In the genomic region with DNA sequence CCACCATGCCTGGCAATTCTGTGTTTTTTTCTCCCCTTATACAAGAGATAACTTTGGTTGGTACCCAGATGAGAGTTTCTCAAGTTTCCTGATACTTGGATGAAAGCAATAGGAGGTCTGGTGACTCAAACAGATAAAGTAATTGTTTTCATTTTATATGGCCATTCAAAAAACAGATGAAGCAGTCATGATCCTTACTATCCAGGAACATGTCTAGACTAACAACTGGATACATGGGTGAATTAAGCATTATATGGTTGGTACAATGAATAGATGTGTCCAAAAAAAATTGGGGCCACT, we compare ENCODE assay signal across 20 cellular contexts. TPM values are rescaled to one million over a fixed set of nuclear protein-coding genes. Genes with fewer than 3 reads are reported as not detected.
DNase-seq lines count a peak whose midpoint lies in the region; ATAC-seq, FAIRE-seq and TF ChIP-seq lines count a peak whose summit lies in the region.
"Had no signal": no experiment of that assay in that cellular context is flagged by ENCODE, and none has a peak within 500 bp of the region (broad histone marks: within the 10 kb centered on the region; RNA-seq: fewer than 3 reads in every experiment).

No MANE protein-coding gene starts in this region.

- peaks cover 28% of the 10 kb centered on the region for H3K79me2 ChIP-seq in GM12878 (ENCODE audit: control insufficient read depth, insufficient read depth, low read length)

- no peak for ATAC-seq in activated CD8-positive, alpha-beta memory T cell treated with anti-CD3 and anti-CD28 coated beads, Interleukin-2, amount 10 ng/mL, durations not matched to agents 7 days and 5 days
- ATAC-seq in HG02870 (IDR thresholded peaks at IDR 0.05; ENCODE audit: unreplicated experiment) (peak; percentile 26), GM12878 (peak; percentile 11), GM21367 (IDR thresholded peaks at IDR 0.05; ENCODE audit: unreplicated experiment) (no peak)
- peak; percentile 50 for ATAC-seq in stimulated activated effector memory CD8-positive, alpha-beta T cell treated with anti-CD3 and anti-CD28 coated beads, Interleukin-12 subunit alpha, Interleukin-12 subunit beta, amount 100 ng/mL, for 72 hours
- ATAC-seq: A549, right cardiac atrium had no signal

- SMC1A ChIA-PET in GM12878 (lab: Charles Lee; ENCODE audit: uncharacterized antibody, unreplicated experiment), result interaction anchor here (1.0 to 1.2 kb wide), 2 partner anchors 9 to 16 kb away, joined by 3 to 5 read pairs; no protein-coding TSS in a partner anchor

- DNase-seq in activated CD8-positive, alpha-beta memory T cell treated with anti-CD3 and anti-CD28 coated beads, Interleukin-2, amount 10 ng/mL, durations not matched to agents 7 days and 5 days, result no peak
- no peak for DNase-seq in activated CD8-positive, alpha-beta memory T cell treated with anti-CD3 and anti-CD28 coated beads, Interleukin-2, amount 50 U/mL, for 48 hours
- DNase-seq in GM12878 (ENCODE audit: low read depth, low spot score) (no peak), NCI-H1105 (lab: John Stamatoyannopoulos, UW) (no peak), NCI-H2196 treated with DMSO at 0.1 percent for 48 hours (lab: John Stamatoyannopoulos, UW; ENCODE audit: unreplicated experiment) (no peak)
- no peak for DNase-seq in stimulated activated effector memory CD8-positive, alpha-beta T cell treated with anti-CD3 and anti-CD28 coated beads, Interleukin-12 subunit alpha, Interleukin-12 subunit beta, amount 100 ng/mL, for 72 hours (ENCODE audit: low spot score in 2 of 2)
- DNase-seq: DMS 273 treated with DMSO at 0.1 percent for 48 hours; erythroblast; foreskin melanocyte; MM.1S; NCI-H146; NCI-H748 treated with DMSO at 0.1 percent for 48 hours; right cardiac atrium; stimulated activated CD4-positive, alpha-beta T cell treated with anti-CD3 and anti-CD28 coated beads, Interleukin-12 subunit alpha, Interleukin-12 subunit beta, amount 100 ng/mL, for 4 hours; SW 1271; uterus had no signal

- H2AFZ ChIP-seq in GM12878 (ENCODE audit: control insufficient read depth, low read depth, low read length), result no peak overlapping the region

- H3K9ac ChIP-seq in GM12878 (ENCODE audit: control insufficient read depth, insufficient read depth, low read length), result no peak overlapping the region
- H3K9ac ChIP-seq: BLaER1 had no signal

- no peak overlapping the region; the same call in 1 of the 2 replicates for H3K27ac ChIP-seq in GM12878 (ENCODE audit: control insufficient read depth, insufficient read depth)
- H3K27ac ChIP-seq: A549, BLaER1, uterus had no signal

- H3K27me3 Mint-ChIP-seq in activated CD8-positive, alpha-beta memory T cell treated with anti-CD3 and anti-CD28 coated beads, Interleukin-2, amount 10 ng/mL, durations not matched to agents 7 days and 5 days, result no peaks in the 10 kb centered on the region

- no peak for TF ChIP-seq CTCF in GM12878 (IDR thresholded peaks at IDR 0.05 in 2 of 3, conservative IDR thresholded peaks at IDR 0.05 in 1 of 3; ENCODE audit: control insufficient read depth in 2 of 3, extremely low read depth in 1 of 3, insufficient read depth in 1 of 3, low read depth in 3 of 3, low read length in 3 of 3)

- peak overlapping the region; percentile 49; the same call in 1 of the 2 replicates for H3K4me3 ChIP-seq in GM12878
- H3K4me3 ChIP-seq: A549, BLaER1, uterus had no signal

- no peak overlapping the region for H3K4me3 Mint-ChIP-seq in activated CD8-positive, alpha-beta memory T cell treated with anti-CD3 and anti-CD28 coated beads, Interleukin-2, amount 10 ng/mL, durations not matched to agents 7 days and 5 days
- peak overlapping the region; percentile 35 for H3K4me3 Mint-ChIP-seq in stimulated activated effector memory CD8-positive, alpha-beta T cell treated with anti-CD3 and anti-CD28 coated beads, Interleukin-12 subunit alpha, Interleukin-12 subunit beta, amount 100 ng/mL, for 72 hours

- no peak for FAIRE-seq in GM12878 (lab: Jason Lieb, UNC)
- FAIRE-seq: A549 had no signal

- H3K9me3 ChIP-seq in GM12878 (replicated peaks; ENCODE audit: control insufficient read depth, insufficient read depth, low read length), result peaks cover 16% of the 10 kb centered on the region
- H3K9me3 ChIP-seq: uterus had no signal

- H3K4me2 ChIP-seq in GM12878 (ENCODE audit: control insufficient read depth, insufficient read depth), result peak overlapping the region; percentile 60
- H3K4me2 ChIP-seq: A549, BLaER1 had no signal

- H3K36me3 ChIP-seq in GM12878 (ENCODE audit: control insufficient read depth in 2 of 2, insufficient read depth in 2 of 2, low read length in 1 of 2), result peaks cover 4 to 21% of the 10 kb centered on the region in 2 experiments
- H3K36me3 ChIP-seq: uterus had no signal

- H3K36me3 Mint-ChIP-seq in activated CD8-positive, alpha-beta memory T cell treated with anti-CD3 and anti-CD28 coated beads, Interleukin-2, amount 10 ng/mL, durations not matched to agents 7 days and 5 days, result peaks cover 90% of the 10 kb centered on the region
- peaks cover 97% of the 10 kb centered on the region for H3K36me3 Mint-ChIP-seq in stimulated activated effector memory CD8-positive, alpha-beta T cell treated with anti-CD3 and anti-CD28 coated beads, Interleukin-12 subunit alpha, Interleukin-12 subunit beta, amount 100 ng/mL, for 72 hours

- intact Hi-C loops in GM12878 (cut with micrococcal nuclease; ENCODE audit: unreplicated experiment), result no loop called here

- H3K27ac Mint-ChIP-seq in activated CD8-positive, alpha-beta memory T cell treated with anti-CD3 and anti-CD28 coated beads, Interleukin-2, amount 10 ng/mL, durations not matched to agents 7 days and 5 days, result peak overlapping the region; percentile 80
- H3K27ac Mint-ChIP-seq in stimulated activated effector memory CD8-positive, alpha-beta T cell treated with anti-CD3 and anti-CD28 coated beads, Interleukin-12 subunit alpha, Interleukin-12 subunit beta, amount 100 ng/mL, for 72 hours, result peak overlapping the region; percentile 83

- no peaks in the 10 kb centered on the region for H3K27me3 ChIP-seq in GM12878 (replicated peaks in 1 of 2; ENCODE audit: control insufficient read depth in 2 of 2, insufficient read depth in 2 of 2, low read length in 1 of 2)
- H3K27me3 ChIP-seq: BLaER1, uterus had no signal

- H3K4me1 Mint-ChIP-seq in activated CD8-positive, alpha-beta memory T cell treated with anti-CD3 and anti-CD28 coated beads, Interleukin-2, amount 10 ng/mL, durations not matched to agents 7 days and 5 days, result peaks cover 45% of the 10 kb centered on the region
- peaks cover 38% of the 10 kb centered on the region for H3K4me1 Mint-ChIP-seq in stimulated activated effector memory CD8-positive, alpha-beta T cell treated with anti-CD3 and anti-CD28 coated beads, Interleukin-12 subunit alpha, Interleukin-12 subunit beta, amount 100 ng/mL, for 72 hours

- H3K9me3 Mint-ChIP-seq in activated CD8-positive, alpha-beta memory T cell treated with anti-CD3 and anti-CD28 coated beads, Interleukin-2, amount 10 ng/mL, durations not matched to agents 7 days and 5 days (ENCODE audit: low read depth), result peaks cover 12% of the 10 kb centered on the region
- H3K9me3 Mint-ChIP-seq in stimulated activated effector memory CD8-positive, alpha-beta T cell treated with anti-CD3 and anti-CD28 coated beads, Interleukin-12 subunit alpha, Interleukin-12 subunit beta, amount 100 ng/mL, for 72 hours, result peaks cover 2% of the 10 kb centered on the region

- peaks cover 7% of the 10 kb centered on the region for H3K4me1 ChIP-seq in GM12878 (ENCODE audit: control insufficient read depth, insufficient read depth, low read length)
- H3K4me1 ChIP-seq: A549, uterus had no signal

- no peak for TF ChIP-seq RAD21 in GM12878 (IDR thresholded peaks at IDR 0.05; ENCODE audit: insufficient read depth, low read depth, low read length)

- POLR2A ChIA-PET in GM12878 (lab: Charles Lee), result no interaction called here

- CTCF ChIA-PET in activated CD8-positive, alpha-beta memory T cell treated with anti-CD3 and anti-CD28 coated beads, Interleukin-2, amount 10 ng/mL, durations not matched to agents 7 days and 5 days (lab: Charles Lee), result interaction anchor here (1.8 kb wide), 1 partner anchor 113 kb away, joined by 3 read pairs; a partner anchor contains a TSS
- CTCF ChIA-PET in GM12878 (lab: Yijun Ruan, JAX), result interaction anchor here (1.4 kb wide), 1 partner anchor 55 kb away, joined by 3 read pairs; no protein-coding TSS in a partner anchor

- in situ Hi-C loops in GM12878 (cut with MboI), result loop anchor here (10.0 to 25.0 kb wide), 3 partner anchors 296 to 1492 kb away; a partner anchor contains a TSS

- no peaks in the 10 kb centered on the region for H4K20me1 ChIP-seq in GM12878 (ENCODE audit: control insufficient read depth, insufficient read depth)

- no peak for TF ChIP-seq EP300 in GM12878 (IDR thresholded peaks at IDR 0.05; ENCODE audit: borderline replicate concordance in 1 of 2, control insufficient read depth in 1 of 2, low read depth in 2 of 2, low read length in 2 of 2)

- TF ChIP-seq POLR2A in GM12878 (IDR thresholded peaks at IDR 0.05; ENCODE audit: low read depth, low read length), result no peak

- RAD21 ChIA-PET in GM12878 (lab: Charles Lee; ENCODE audit: unreplicated experiment), result no interaction called here

- BruUV-seq in GM12878 (replicated peaks; lab: Mats Ljungman, UMichigan), result no TSS peak

RNA-seq across cellular contexts. Expression of a gene that starts 8.5 kb away (rescaled TPM):
- 10 to 100 TPM; 20.8 to 28.5 TPM for total RNA-seq in activated CD8-positive, alpha-beta memory T cell treated with anti-CD3 and anti-CD28 coated beads, Interleukin-2, amount 10 ng/mL, durations not matched to agents 7 days and 5 days
- total RNA-seq in GM12878 (2013; cell fraction: nucleolus; rRNA removed), result 93.1 and 98.7 TPM in 2 replicates
- total RNA-seq in GM12878 (2014; rRNA removed) (11.0 and 11.8 TPM in 2 replicates), GM12878 (2014; rRNA removed; fragmentation: Illumina TruSeq; extraction: Trizol) (19.0 TPM in 2 replicates), GM12878 (2021) (12.6 TPM in 2 replicates)
- polyA plus RNA-seq in GM12878 (2011; ENCODE audit: low read depth), result 4.7 TPM
- polyA plus RNA-seq in GM12878 (2011; rRNA removed) (18.0 and 23.6 TPM in 2 replicates), GM12878 (2014; fragmentation: Illumina TruSeq; extraction: Trizol) (11.5 and 16.0 TPM in 2 replicates), GM12878 (2014; fragmentation: Nextera tagmentation; extraction: Ambion mirVana) (1 to 10 TPM; 4.6 to 6.0 TPM), GM12878 (2014; rRNA removed) (5.6 and 7.0 TPM in 2 replicates), GM12878 (2016; fragmentation: Nextera tagmentation; extraction: Ambion mirVana) (10 to 100 TPM; 13.4 to 15.8 TPM)
- polyA plus RNA-seq in GM12878 (2011; cell fraction: cytosol; rRNA removed), result 11.1 and 20.8 TPM in 2 replicates
- polyA plus RNA-seq in GM12878 (2011; cell fraction: nucleus; rRNA removed), result 8.7 and 11.1 TPM in 2 replicates
- polyA plus RNA-seq in GM12878 (2012), result 6.0 TPM in 2 replicates
- polyA minus RNA-seq in GM12878 (2011; rRNA and poly(A)+ RNA removed), result 21.7 and 28.4 TPM in 2 replicates
- 13.0 and 19.5 TPM in 2 replicates for polyA minus RNA-seq in GM12878 (2011; cell fraction: cytosol; rRNA and poly(A)+ RNA removed)
- polyA minus RNA-seq in GM12878 (2011; cell fraction: nucleus; rRNA and poly(A)+ RNA removed), result 38.4 and 62.5 TPM in 2 replicates

RNA-seq across cellular contexts. Expression of a gene that starts 53.1 kb away (rescaled TPM):
- 10 to 100 TPM; 26.4 to 30.7 TPM for total RNA-seq in activated CD8-positive, alpha-beta memory T cell treated with anti-CD3 and anti-CD28 coated beads, Interleukin-2, amount 10 ng/mL, durations not matched to agents 7 days and 5 days
- 50.8 and 55.6 TPM in 2 replicates for total RNA-seq in GM12878 (2013; cell fraction: nucleolus; rRNA removed)
- total RNA-seq in GM12878 (2014; rRNA removed) (10.7 and 12.0 TPM in 2 replicates), GM12878 (2014; rRNA removed; fragmentation: Illumina TruSeq; extraction: Trizol) (10.3 and 12.3 TPM in 2 replicates), GM12878 (2021) (7.6 and 7.7 TPM in 2 replicates)
- 2.3 TPM for polyA plus RNA-seq in GM12878 (2011; ENCODE audit: low read depth)
- polyA plus RNA-seq in GM12878 (2011; rRNA removed) (13.2 and 22.3 TPM in 2 replicates), GM12878 (2014; fragmentation: Illumina TruSeq; extraction: Trizol) (9.4 and 10.7 TPM in 2 replicates), GM12878 (2014; fragmentation: Nextera tagmentation; extraction: Ambion mirVana) (1 to 10 TPM; 4.9 to 5.1 TPM), GM12878 (2014; rRNA removed) (5.2 and 6.3 TPM in 2 replicates), GM12878 (2016; fragmentation: Nextera tagmentation; extraction: Ambion mirVana) (10 to 100 TPM in 1 of 2 experiments, 1 to 10 TPM in 1; 8.7 to 11.9 TPM)
- polyA plus RNA-seq in GM12878 (2011; cell fraction: cytosol; rRNA removed), result 6.3 and 6.8 TPM in 2 replicates
- polyA plus RNA-seq in GM12878 (2011; cell fraction: nucleus; rRNA removed), result 7.8 and 8.5 TPM in 2 replicates
- polyA plus RNA-seq in GM12878 (2012), result 3.9 and 4.5 TPM in 2 replicates
- 11.0 and 12.3 TPM in 2 replicates for polyA minus RNA-seq in GM12878 (2011; rRNA and poly(A)+ RNA removed)
- 6.3 and 6.9 TPM in 2 replicates for polyA minus RNA-seq in GM12878 (2011; cell fraction: cytosol; rRNA and poly(A)+ RNA removed)
- polyA minus RNA-seq in GM12878 (2011; cell fraction: nucleus; rRNA and poly(A)+ RNA removed), result 7.3 and 15.2 TPM in 2 replicates

Comparison
In these comparisons a context has a peak if more than half of its experiments do, and no peak if none do; other contexts are left out.
1. ATAC-seq: peak in HG02870 (single experiment), GM12878 (single experiment) and stimulated activated effector memory CD8-positive, alpha-beta T cell treated with anti-CD3 and anti-CD28 coated beads, Interleukin-12 subunit alpha, Interleukin-12 subunit beta, amount 100 ng/mL, for 72 hours (single experiment); none in activated CD8-positive, alpha-beta memory T cell treated with anti-CD3 and anti-CD28 coated beads, Interleukin-2, amount 10 ng/mL, durations not matched to agents 7 days and 5 days (single experiment) and GM21367 (single experiment).